ENCODE assay signal across 1 cellular context in the genomic region with DNA sequence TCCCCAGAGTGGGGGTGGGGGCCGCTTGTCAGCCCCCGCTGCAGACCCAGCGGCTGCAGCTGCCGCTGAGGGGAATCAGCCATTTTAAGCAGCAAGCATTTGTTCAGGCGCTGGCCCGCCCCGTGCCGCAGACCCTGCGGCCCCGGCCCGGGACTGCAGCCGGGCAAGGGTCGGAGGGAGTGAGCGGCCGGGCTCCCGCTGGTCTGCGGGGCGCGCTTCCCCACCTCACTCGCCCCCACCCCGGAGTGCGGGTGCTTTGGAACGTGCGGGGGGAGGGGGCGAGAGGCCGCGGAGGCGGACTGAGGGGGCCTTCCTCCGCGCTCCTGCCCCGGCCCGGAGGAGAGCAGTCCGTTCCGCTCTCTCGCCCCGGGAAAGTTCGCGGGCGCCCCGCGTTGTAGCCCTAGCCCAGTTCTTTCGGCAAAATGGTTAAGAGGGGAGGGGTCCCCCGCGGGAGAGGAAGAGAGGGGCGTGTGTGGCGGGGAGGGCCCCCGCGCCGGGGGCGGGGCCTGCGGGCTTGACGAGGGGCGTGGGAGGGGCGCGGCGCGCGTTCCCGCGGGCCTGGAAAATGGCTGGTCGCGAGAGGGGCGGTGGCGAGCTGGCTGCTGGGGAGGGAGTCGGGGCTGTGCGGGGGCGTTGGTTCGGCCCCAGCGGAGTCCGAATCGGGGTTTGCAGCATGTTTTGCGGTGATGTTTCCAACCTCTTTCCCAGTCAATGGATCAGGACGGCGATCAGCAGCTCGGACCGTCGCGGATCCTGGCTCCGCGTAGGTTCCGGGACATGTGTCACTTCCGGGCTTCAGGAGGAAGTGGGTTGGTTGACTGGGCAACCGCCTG.
TF ChIP-seq lines count a peak whose summit lies in the region.

No MANE protein-coding gene starts in this region.

TF ChIP-seq in WTC11, 78 proteins besides CTCF, POLR2A, EP300 and RAD21 (continued from another document):
- TF ChIP-seq, protein P1, sequence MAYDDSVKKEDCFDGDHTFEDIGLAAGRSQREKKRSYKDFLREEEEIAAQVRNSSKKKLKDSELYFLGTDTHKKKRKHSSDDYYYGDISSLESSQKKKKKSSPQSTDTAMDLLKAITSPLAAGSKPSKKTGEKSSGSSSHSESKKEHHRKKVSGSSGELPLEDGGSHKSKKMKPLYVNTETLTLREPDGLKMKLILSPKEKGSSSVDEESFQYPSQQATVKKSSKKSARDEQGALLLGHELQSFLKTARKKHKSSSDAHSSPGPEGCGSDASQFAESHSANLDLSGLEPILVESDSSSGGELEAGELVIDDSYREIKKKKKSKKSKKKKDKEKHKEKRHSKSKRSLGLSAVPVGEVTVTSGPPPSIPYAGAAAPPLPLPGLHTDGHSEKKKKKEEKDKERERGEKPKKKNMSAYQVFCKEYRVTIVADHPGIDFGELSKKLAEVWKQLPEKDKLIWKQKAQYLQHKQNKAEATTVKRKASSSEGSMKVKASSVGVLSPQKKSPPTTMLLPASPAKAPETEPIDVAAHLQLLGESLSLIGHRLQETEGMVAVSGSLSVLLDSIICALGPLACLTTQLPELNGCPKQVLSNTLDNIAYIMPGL (CRISPR knock-in tag; IDR thresholded peaks at IDR 0.05) = peak; percentile 45
TF ChIP-seq in WTC11: peak in this region for 11.
